ENCODE assay signal across 1 cellular context in the genomic region with DNA sequence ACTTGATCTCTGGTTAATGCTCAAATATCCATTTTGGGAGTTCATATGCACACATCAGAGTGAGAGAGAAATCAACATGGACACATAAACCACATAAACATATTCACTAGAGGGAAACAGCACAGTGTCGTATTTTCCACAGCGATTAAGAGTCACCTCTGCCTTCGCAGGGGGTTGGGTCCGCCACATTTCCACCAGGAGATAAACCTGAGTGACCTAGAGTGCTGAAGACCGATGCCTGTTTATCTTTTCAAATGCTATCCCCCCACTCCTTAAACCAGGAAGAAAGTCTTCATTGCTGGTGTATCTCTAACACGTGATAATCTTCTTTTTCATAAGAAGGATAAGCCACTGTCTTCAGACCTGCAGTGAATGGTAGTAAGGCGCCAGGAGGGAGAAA.
TF ChIP-seq lines count a peak whose summit lies in the region.

No MANE protein-coding gene starts in this region.

TF ChIP-seq in K562, 482 proteins besides CTCF, POLR2A, EP300 and RAD21 (continued from another document):
- TF ChIP-seq, protein P1, sequence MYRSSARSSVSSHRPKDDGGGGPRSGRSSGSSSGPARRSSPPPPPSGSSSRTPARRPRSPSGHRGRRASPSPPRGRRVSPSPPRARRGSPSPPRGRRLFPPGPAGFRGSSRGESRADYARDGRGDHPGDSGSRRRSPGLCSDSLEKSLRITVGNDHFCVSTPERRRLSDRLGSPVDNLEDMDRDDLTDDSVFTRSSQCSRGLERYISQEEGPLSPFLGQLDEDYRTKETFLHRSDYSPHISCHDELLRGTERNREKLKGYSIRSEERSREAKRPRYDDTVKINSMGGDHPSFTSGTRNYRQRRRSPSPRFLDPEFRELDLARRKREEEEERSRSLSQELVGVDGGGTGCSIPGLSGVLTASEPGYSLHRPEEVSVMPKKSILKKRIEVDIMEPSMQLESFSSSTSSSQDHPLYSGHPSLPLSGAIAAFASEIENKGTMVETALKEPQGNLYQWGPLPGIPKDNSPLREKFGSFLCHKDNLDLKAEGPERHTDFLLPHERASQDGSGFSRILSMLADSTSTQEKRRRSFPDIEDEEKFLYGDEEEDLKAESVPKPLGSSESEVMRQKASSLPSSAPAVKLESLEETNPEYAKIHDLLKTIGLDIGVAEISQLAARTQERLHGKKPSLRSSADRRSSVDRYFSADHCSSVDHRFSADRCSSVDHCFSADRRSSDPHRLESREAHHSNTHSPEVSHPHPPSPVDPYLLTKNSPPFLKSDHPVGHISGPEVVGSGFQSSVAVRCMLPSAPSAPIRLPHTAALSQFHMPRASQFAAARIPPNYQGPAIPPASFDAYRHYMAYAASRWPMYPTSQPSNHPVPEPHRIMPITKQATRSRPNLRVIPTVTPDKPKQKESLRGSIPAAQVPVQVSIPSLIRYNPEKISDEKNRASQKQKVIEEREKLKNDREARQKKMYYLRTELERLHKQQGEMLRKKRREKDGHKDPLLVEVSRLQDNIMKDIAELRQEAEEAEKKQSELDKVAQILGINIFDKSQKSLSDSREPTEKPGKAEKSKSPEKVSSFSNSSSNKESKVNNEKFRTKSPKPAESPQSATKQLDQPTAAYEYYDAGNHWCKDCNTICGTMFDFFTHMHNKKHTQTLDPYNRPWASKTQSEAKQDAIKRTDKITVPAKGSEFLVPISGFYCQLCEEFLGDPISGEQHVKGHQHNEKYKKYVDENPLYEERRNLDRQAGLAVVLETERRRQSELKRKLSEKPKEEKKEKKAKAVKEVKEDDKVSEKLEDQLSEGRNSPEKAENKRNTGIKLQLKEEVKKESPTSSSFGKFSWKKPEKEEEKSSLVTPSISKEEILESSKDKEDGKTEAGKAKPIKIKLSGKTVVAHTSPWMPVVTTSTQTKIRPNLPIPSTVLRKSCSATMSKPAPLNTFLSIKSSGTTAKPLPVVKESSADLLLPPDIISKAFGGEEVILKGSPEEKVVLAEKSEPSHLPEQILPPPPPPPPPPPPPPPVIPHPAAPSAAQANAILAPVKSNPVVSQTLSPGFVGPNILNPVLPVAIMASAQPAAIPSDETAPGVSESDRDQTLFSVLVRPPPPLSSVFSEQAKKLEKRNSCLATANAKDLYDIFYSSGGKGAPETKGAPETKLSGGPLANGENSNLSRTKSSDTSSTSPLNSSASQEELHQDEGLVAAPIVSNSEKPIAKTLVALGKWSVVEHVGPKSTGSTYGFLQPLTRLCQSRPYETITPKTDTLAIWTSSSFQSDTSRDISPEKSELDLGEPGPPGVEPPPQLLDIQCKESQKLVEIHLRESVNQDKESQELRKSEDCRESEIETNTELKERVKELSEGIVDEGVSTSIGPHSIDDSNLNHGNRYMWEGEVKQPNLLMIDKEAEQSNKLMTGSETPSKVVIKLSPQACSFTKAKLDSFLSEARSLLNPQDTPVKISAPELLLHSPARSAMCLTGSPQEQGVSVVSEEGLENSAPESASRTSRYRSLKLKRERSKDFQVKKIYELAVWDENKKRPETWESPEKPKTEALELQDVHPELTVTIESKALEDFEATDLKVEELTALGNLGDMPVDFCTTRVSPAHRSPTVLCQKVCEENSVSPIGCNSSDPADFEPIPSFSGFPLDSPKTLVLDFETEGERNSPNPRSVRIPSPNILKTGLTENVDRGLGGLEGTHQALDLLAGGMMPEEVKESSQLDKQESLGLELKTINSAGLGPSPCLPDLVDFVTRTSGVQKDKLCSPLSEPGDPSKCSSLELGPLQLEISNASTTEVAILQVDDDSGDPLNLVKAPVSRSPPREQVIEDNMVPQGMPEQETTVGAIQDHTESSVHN (IDR thresholded peaks at IDR 0.05; ENCODE audit: borderline replicate concordance in 1 of 2, low read depth in 1 of 2), result no peak
- TF ChIP-seq CBFA2T3 (IDR thresholded peaks at IDR 0.05) (peak; percentile 60), THRAP3 (IDR thresholded peaks at IDR 0.05; ENCODE audit: borderline replicate concordance) (no peak), TCF3 (CRISPR knock-in tag; IDR thresholded peaks at IDR 0.05) (peak; percentile 60), NCOA4 (IDR thresholded peaks at IDR 0.05; ENCODE audit: partially characterized antibody) (no peak), SRSF1 (IDR thresholded peaks at IDR 0.05; ENCODE audit: low read depth, low read length) (no peak), MYBL2 (IDR thresholded peaks at IDR 0.05; ENCODE audit: low read depth) (no peak), MYBL2 (CRISPR knock-in tag; IDR thresholded peaks at IDR 0.05; ENCODE audit: borderline replicate concordance) (no peak)
